ENCODE assay signal across 1 cellular context in the genomic region with DNA sequence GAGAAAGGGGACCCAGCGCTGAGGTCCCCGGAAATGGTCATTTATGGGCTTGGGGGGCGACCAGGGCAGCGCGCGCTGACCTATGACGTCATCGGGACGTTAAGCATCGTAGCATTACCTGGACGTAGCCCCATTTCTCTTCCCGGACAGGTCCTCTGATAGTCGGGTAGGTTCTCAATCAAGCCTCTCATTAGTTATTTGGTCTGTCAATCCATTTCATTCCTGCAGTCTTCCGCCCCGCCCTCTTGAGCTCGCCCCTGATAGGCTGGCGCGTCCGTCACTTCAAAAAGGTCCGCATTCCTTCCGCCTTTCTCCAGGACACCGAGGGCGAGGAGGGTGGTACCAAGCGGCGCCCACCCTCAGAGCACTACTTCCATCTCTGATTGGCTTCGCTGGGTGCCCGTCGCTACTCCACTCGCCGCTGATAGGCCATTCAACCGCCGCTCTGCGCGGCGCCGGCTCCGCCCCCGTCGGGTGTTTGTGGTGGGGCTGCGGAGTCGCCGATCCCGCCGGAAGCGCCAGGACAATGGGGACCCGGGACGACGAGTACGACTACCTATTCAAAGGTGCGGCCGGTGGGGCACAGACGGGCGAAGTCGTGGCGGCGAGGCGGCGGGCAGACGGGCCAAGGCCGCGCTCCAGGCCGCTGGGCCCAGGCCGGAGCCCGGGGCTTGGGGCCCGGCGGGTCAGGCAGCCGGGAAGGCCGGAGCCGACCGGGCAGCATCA.
A peak's percentile ranks its signal among the peaks of the same experiment; 100 is the strongest.
TF ChIP-seq lines count a peak whose summit lies in the region.

A gene (plus strand): TSS at position 470 of the 726 bp plus-strand sequence. CDS start 57 bp downstream, at position 527.

TF ChIP-seq in WTC11, 78 proteins besides CTCF, POLR2A, EP300 and RAD21 (continued from another document):
- TF ChIP-seq, protein P1, sequence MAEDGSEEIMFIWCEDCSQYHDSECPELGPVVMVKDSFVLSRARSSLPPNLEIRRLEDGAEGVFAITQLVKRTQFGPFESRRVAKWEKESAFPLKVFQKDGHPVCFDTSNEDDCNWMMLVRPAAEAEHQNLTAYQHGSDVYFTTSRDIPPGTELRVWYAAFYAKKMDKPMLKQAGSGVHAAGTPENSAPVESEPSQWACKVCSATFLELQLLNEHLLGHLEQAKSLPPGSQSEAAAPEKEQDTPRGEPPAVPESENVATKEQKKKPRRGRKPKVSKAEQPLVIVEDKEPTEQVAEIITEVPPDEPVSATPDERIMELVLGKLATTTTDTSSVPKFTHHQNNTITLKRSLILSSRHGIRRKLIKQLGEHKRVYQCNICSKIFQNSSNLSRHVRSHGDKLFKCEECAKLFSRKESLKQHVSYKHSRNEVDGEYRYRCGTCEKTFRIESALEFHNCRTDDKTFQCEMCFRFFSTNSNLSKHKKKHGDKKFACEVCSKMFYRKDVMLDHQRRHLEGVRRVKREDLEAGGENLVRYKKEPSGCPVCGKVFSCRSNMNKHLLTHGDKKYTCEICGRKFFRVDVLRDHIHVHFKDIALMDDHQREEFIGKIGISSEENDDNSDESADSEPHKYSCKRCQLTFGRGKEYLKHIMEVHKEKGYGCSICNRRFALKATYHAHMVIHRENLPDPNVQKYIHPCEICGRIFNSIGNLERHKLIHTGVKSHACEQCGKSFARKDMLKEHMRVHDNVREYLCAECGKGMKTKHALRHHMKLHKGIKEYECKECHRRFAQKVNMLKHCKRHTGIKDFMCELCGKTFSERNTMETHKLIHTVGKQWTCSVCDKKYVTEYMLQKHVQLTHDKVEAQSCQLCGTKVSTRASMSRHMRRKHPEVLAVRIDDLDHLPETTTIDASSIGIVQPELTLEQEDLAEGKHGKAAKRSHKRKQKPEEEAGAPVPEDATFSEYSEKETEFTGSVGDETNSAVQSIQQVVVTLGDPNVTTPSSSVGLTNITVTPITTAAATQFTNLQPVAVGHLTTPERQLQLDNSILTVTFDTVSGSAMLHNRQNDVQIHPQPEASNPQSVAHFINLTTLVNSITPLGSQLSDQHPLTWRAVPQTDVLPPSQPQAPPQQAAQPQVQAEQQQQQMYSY (CRISPR knock-in tag; IDR thresholded peaks at IDR 0.05): no peak
- peak; percentile 53; the same call in 1 of the 2 replicates for TF ChIP-seq MYBL2 (CRISPR knock-in tag; IDR thresholded peaks at IDR 0.05)
- TF ChIP-seq ZNF219 (CRISPR knock-in tag; IDR thresholded peaks at IDR 0.05; ENCODE audit: borderline replicate concordance): no peak
- no peak for TF ChIP-seq RELA (CRISPR knock-in tag; IDR thresholded peaks at IDR 0.05; ENCODE audit: borderline replicate concordance)
TF ChIP-seq in WTC11: peak in this region for 19.
